In the genomic region with DNA sequence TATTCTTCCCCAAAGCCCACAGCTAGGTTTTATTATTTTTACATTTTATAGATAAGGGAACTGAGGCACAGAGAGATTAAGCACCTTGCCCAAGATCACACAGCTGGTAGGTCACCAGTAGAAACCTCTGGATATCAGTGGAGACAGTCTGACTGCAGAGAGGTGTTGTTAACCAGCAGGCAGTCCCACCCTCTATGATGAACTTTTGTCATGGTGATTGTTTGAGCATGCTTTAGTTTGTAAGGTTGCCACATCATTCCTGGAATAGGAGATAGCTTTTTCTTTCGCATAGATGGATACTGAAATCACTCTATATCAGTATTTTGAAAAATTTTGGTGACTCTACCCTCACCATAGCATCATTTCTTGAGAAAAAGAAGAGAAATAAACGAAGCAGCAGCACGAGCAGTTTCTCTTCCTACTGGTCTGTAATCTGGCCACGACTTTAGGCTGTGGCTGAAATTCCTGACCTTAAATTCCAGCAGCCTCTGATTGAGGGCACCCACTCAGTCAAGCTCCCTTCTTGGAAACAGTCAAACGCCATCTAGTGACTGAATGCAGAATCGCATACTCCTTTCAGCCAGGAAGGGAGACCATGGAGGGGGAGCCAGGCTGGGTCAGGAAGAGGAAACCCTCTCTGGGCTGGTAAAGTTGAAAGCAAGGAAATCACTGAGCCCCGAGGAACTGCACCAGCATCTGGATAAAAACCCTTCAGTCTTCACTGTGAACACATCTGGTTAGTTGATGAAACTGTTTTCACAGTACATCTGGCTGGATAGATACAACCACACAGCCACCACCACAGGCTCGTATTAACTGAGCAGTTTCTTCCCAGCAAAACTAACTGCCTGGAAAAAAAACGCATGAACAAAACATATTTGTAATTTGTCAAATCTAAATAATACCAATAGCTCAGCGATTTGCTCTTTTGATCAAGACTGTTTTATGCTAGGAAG, we compare ENCODE assay signal across 8 cellular contexts.
DNase-seq lines count a peak whose midpoint lies in the region; ATAC-seq and TF ChIP-seq lines count a peak whose summit lies in the region.

No MANE protein-coding gene starts in this region.

- peaks cover 0 to 12% (median 3%) of the 10 kb centered on the region in 9 donors for H3K9me3 Mint-ChIP-seq in naive thymus-derived CD8-positive, alpha-beta T cell

- TF ChIP-seq CTCF in BE2C (IDR thresholded peaks at IDR 0.05; ENCODE audit: low read depth, low read length) (peak; percentile 92), esophagus squamous epithelium (IDR thresholded peaks at IDR 0.05) (peak; percentile 65 to 88 (median 82))

- no peaks in the 10 kb centered on the region for H3K36me3 ChIP-seq in BE2C
- H3K36me3 ChIP-seq in esophagus squamous epithelium: no peaks in the 10 kb centered on the region

- POLR2A ChIA-PET in naive thymus-derived CD8-positive, alpha-beta T cell (lab: Charles Lee): no interaction called here

- ATAC-seq in naive thymus-derived CD8-positive, alpha-beta T cell: peak; percentile 67 to 70

- H3K4me1 ChIP-seq in BE2C: no peaks in the 10 kb centered on the region
- peaks cover 0 to 12% (median 0%) of the 10 kb centered on the region in 3 donors for H3K4me1 ChIP-seq in esophagus squamous epithelium

- WGBS in esophagus squamous epithelium, 2 donors: 21 to 22% methylated on average over 8 to 10 of the region's 10 CpGs

- peaks cover 0 to 6% (median 2%) of the 10 kb centered on the region in 4 donors for H3K4me1 Mint-ChIP-seq in naive thymus-derived CD8-positive, alpha-beta T cell

- no peak overlapping the region for H3K4me3 ChIP-seq in BE2C (ENCODE audit: low read depth, low read length)
- H3K4me3 ChIP-seq in esophagus squamous epithelium: no peak overlapping the region

- H3K27me3 ChIP-seq in BE2C (no peaks in the 10 kb centered on the region), esophagus squamous epithelium (no peaks in the 10 kb centered on the region)

- H3K4me3 Mint-ChIP-seq in naive thymus-derived CD8-positive, alpha-beta T cell: no peak overlapping the region

- no peak overlapping the region for H3K27ac Mint-ChIP-seq in naive thymus-derived CD8-positive, alpha-beta T cell

- no peak for TF ChIP-seq POLR2A in esophagus squamous epithelium (IDR thresholded peaks at IDR 0.05)

- H3K27ac ChIP-seq in esophagus squamous epithelium: no peak overlapping the region
- no peak overlapping the region for H3K27ac ChIP-seq in substantia nigra (ENCODE audit: low read depth, low read length, poor library complexity, severe bottlenecking)

- intact Hi-C loops in esophagus squamous epithelium (cut with DNase I): no loop called here

- peaks cover 0 to 6% (median 0%) of the 10 kb centered on the region in 3 donors for H3K36me3 Mint-ChIP-seq in naive thymus-derived CD8-positive, alpha-beta T cell

- peaks cover 0 to 8% (median 0%) of the 10 kb centered on the region in 5 donors for H3K27me3 Mint-ChIP-seq in naive thymus-derived CD8-positive, alpha-beta T cell

- H3K9me3 ChIP-seq in BE2C (no peaks in the 10 kb centered on the region), esophagus squamous epithelium (no peaks in the 10 kb centered on the region)

- DNase-seq in BE2C (peak; percentile 65), H4 (ENCODE audit: low spot score) (peak; percentile 81), NOMO-1 treated with dmso at 0.1 percent for 144 hours (lab: John Stamatoyannopoulos, UW; ENCODE audit: unreplicated experiment) (peak; percentile 27), activated T-cell treated with anti-CD3 and anti-CD28 coated beads for 24 hours (ENCODE audit: low read depth) (peak; percentile 47), esophagus squamous epithelium (lab: John Stamatoyannopoulos, UW) (no peak), substantia nigra (lab: John Stamatoyannopoulos, UW) (peak in 38 of 49 donors; percentile 1 to 59 (median 16)), cortex of kidney (lab: John Stamatoyannopoulos, UW) (no peak)
- peak; percentile 13 to 74 (median 55) for DNase-seq in naive thymus-derived CD8-positive, alpha-beta T cell

Comparison
In these comparisons a context has a peak if more than half of its experiments do, and no peak if none do; other contexts are left out.
1. DNase-seq: peak in BE2C (single experiment), H4 (single experiment), NOMO-1 treated with dmso at 0.1 percent for 144 hours (single experiment), activated T-cell treated with anti-CD3 and anti-CD28 coated beads for 24 hours (single experiment), naive thymus-derived CD8-positive, alpha-beta T cell (10 of 10) and substantia nigra (38 of 49); none in esophagus squamous epithelium (single experiment) and cortex of kidney (single experiment).